In the genomic region with DNA sequence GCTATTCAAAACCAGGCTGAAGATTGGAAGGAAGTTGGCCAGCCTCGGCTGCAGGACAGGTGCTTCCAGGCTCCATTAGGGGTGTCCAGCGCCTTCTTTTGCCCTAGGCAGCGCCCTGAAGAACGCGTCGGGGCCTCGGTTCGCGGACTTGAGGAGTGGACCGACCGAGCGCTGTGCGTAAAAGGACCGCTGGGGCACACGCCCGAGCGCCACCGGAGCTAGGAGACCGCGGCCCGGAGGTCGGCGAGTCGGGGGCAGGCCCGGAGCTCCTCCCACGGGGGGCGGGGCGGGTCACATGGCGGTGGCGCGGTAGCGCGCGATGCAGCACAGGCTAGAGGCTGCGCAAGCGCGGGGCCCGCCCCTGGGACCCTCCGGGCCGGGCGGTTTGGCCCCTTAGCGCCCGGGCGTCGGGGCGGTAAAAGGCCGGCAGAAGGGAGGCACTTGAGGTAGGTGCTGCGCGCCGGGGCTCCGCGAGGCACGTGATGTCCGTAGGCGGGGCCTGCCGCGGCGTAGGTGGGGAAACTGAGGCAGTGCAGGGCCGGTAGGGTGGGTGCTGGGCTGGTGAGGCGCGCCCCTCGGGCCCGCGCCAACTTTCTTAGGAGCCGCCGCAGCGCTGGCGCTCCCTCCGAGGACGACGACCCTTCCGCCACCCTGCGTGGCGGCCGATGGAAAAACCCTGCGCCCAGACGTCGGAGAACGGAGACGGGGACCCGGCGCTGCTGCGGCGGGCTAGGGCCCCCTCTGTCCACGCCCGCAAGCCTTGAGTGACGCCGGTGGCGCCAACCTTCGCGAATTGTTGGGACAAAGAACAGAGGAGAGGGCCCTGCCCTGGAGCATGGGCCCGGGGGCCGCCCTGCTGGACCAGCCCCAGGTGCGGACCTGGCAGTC, we compare ENCODE assay signal across 8 cellular contexts. TPM values are rescaled to one million over a fixed set of nuclear protein-coding genes. Genes with fewer than 3 reads are reported as not detected.
DNase-seq lines count a peak whose midpoint lies in the region; ATAC-seq and TF ChIP-seq lines count a peak whose summit lies in the region.

A gene with protein sequence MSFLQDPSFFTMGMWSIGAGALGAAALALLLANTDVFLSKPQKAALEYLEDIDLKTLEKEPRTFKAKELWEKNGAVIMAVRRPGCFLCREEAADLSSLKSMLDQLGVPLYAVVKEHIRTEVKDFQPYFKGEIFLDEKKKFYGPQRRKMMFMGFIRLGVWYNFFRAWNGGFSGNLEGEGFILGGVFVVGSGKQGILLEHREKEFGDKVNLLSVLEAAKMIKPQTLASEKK (plus strand): TSS at position 354 of the 888 bp plus-strand sequence. CDS start 11,917 bp downstream, outside the sequence.

- in situ Hi-C loops in endometrial microvascular endothelial cells (cut with HindIII; ENCODE audit: inconsistent ontology term, low pct_unique_long_range_greater_than_20kb, low sequenced_read_pairs), result loop anchor here (25.0 kb wide), 1 partner anchor 104 kb away; no protein-coding TSS in a partner anchor

- peak within 1 kb of the TSS; percentile 26 for H3K4me3 ChIP-seq in AG10803 (ENCODE audit: low read length)
- peak within 1 kb of the TSS; percentile 57 for H3K4me3 ChIP-seq in mononuclear cell (ENCODE audit: low read length)

- no peak for TF ChIP-seq CTCF in AG10803 (conservative IDR thresholded peaks at IDR 0.05; ENCODE audit: low read length)

- DNase-seq in AG10803 (ENCODE audit: low read depth) (no peak), NCI-H748 (lab: John Stamatoyannopoulos, UW; ENCODE audit: unreplicated experiment) (peak; percentile 86)
- DNase-seq in activated CD8-positive, alpha-beta memory T cell treated with anti-CD3 and anti-CD28 coated beads, Interleukin-2, amount 50 U/mL, for 4 hours, result peak; percentile 83
- DNase-seq in stimulated activated CD8-positive, alpha-beta memory T cell treated with anti-CD3 and anti-CD28 coated beads, Interleukin-2, amount 100 ng/mL, for 48 hours (ENCODE audit: low read depth in 2 of 2), result peak; percentile 80 to 82

- H3K27me3 ChIP-seq in mononuclear cell (ENCODE audit: insufficient read depth, low read length), result peaks cover 6% of the 10 kb centered on the region

- ATAC-seq in GM18907 (IDR thresholded peaks at IDR 0.05; ENCODE audit: unreplicated experiment) (peak; percentile 96), HG03135 (IDR thresholded peaks at IDR 0.05; ENCODE audit: unreplicated experiment) (peak; percentile 96)

- H3K9me3 ChIP-seq in mononuclear cell (ENCODE audit: low read depth, low read length), result no peaks in the 10 kb centered on the region

- peaks cover 22% of the 10 kb centered on the region for H3K4me1 ChIP-seq in mononuclear cell (ENCODE audit: insufficient read depth, low read length)

RNA-seq across cellular contexts. Expression of the gene that starts here (rescaled TPM):
- total RNA-seq in endometrial microvascular endothelial cells (ENCODE audit: inconsistent ontology term), result 86.0 TPM
- total RNA-seq in mononuclear cell, result 3.3 TPM

Comparison
In these comparisons a context has a peak if more than half of its experiments do, and no peak if none do; other contexts are left out.
1. RNA of the gene that starts here (total RNA-seq): 86.0 TPM in endometrial microvascular endothelial cells (single experiment); 3.3 TPM in mononuclear cell (single experiment); every median in the first group is over 10 times any median in the second.